Comparison of ENCODE assay signal across 13 cellular contexts in genomic region chr2:214960677-214961076, GRCh38.
DNase-seq lines count a peak whose midpoint lies in the region; ATAC-seq and TF ChIP-seq lines count a peak whose summit lies in the region.
"Had no signal": no experiment of that assay in that cellular context is flagged by ENCODE, and none has a peak within 500 bp of the region (broad histone marks: within the 10 kb centered on the region; RNA-seq: fewer than 3 reads in every experiment).

No MANE protein-coding gene starts in this region.

- peaks cover 0 to 10% of the 10 kb centered on the region in 2 donors for H3K27me3 Mint-ChIP-seq in effector memory CD8-positive, alpha-beta T cell
- H3K27me3 Mint-ChIP-seq in naive thymus-derived CD4-positive, alpha-beta T cell: peaks cover 0 to 20% (median 3%) of the 10 kb centered on the region in 5 donors
- H3K27me3 Mint-ChIP-seq: activated CD4-positive, alpha-beta memory T cell treated with anti-CD3 and anti-CD28 coated beads for 36 hours had no signal

- H2AFZ ChIP-seq in parathyroid adenoma: no peak overlapping the region

- H3K36me3 ChIP-seq in parathyroid adenoma (ENCODE audit: control insufficient read depth, insufficient read depth, low read length): no peaks in the 10 kb centered on the region
- no peaks in the 10 kb centered on the region for H3K36me3 ChIP-seq in naive thymus-derived CD4-positive, alpha-beta T cell (ENCODE audit: control insufficient read depth in 2 of 3, insufficient read depth in 3 of 3, low read length in 3 of 3)
- H3K36me3 ChIP-seq: neutrophil had no signal

- no peaks in the 10 kb centered on the region for H3K9me3 ChIP-seq in parathyroid adenoma (ENCODE audit: control insufficient read depth, low read length)
- no peaks in the 10 kb centered on the region for H3K9me3 ChIP-seq in naive thymus-derived CD4-positive, alpha-beta T cell (ENCODE audit: control insufficient read depth in 2 of 3, low read length in 3 of 3)
- H3K9me3 ChIP-seq: neutrophil had no signal

- DNase-seq in NCI-H1105 treated with DMSO at 0.1 percent for 48 hours (lab: John Stamatoyannopoulos, UW) (peak; percentile 4), NCI-H1105 (lab: John Stamatoyannopoulos, UW) (no peak), NAMALWA (ENCODE audit: low spot score) (peak; percentile 12), choroid plexus epithelial cell (ENCODE audit: low read depth) (peak; percentile 22), ureter (ENCODE audit: low spot score) (no peak)
- DNase-seq in effector memory CD8-positive, alpha-beta T cell: no peak
- no peak for DNase-seq in naive thymus-derived CD4-positive, alpha-beta T cell
- DNase-seq: activated CD4-positive, alpha-beta memory T cell treated with anti-CD3 and anti-CD28 coated beads for 36 hours; effector CD8-positive, alpha-beta T cell; stimulated activated CD4-positive, alpha-beta T cell treated with anti-CD3 and anti-CD28 coated beads, Interleukin-4, amount 100 ng/mL, for 1 hour had no signal

- H3K27ac ChIP-seq in parathyroid adenoma: no peak overlapping the region
- H3K27ac ChIP-seq in naive thymus-derived CD4-positive, alpha-beta T cell (ENCODE audit: low read depth, low read length): no peak overlapping the region
- H3K27ac ChIP-seq: neutrophil had no signal

- no peak overlapping the region for H3K9ac ChIP-seq in parathyroid adenoma

- TF ChIP-seq CTCF in choroid plexus epithelial cell (conservative IDR thresholded peaks at IDR 0.05; ENCODE audit: low read depth, low read length) (peak; percentile 34), parathyroid adenoma (IDR thresholded peaks at IDR 0.05) (peak; percentile 51)

- intact Hi-C loops in naive thymus-derived CD4-positive, alpha-beta T cell (cut with micrococcal nuclease): no loop called here

- no peaks in the 10 kb centered on the region for H3K4me1 Mint-ChIP-seq in effector memory CD8-positive, alpha-beta T cell (ENCODE audit: low read depth in 2 of 2)
- H3K4me1 Mint-ChIP-seq in naive thymus-derived CD4-positive, alpha-beta T cell: no peaks in the 10 kb centered on the region
- H3K4me1 Mint-ChIP-seq: activated naive CD4-positive, alpha-beta T cell treated with anti-CD3 and anti-CD28 coated beads, Interleukin-2, amount 50 U/mL, for 24 hours had no signal

- H3K9me3 Mint-ChIP-seq in effector memory CD8-positive, alpha-beta T cell: peaks cover 2 to 6% of the 10 kb centered on the region in 2 donors
- H3K9me3 Mint-ChIP-seq in naive thymus-derived CD4-positive, alpha-beta T cell: peaks cover 0 to 15% (median 9%) of the 10 kb centered on the region in 11 donors
- H3K9me3 Mint-ChIP-seq: activated naive CD4-positive, alpha-beta T cell treated with anti-CD3 and anti-CD28 coated beads, Interleukin-2, amount 50 U/mL, for 24 hours had no signal

- H3K4me3 ChIP-seq in choroid plexus epithelial cell (ENCODE audit: low read depth, low read length): no peak overlapping the region
- H3K4me3 ChIP-seq in parathyroid adenoma (ENCODE audit: low read depth, low read length): no peak overlapping the region
- H3K4me3 ChIP-seq in naive thymus-derived CD4-positive, alpha-beta T cell (ENCODE audit: low read length): no peak overlapping the region

- H3K4me3 Mint-ChIP-seq in effector memory CD8-positive, alpha-beta T cell: no peak overlapping the region
- no peak overlapping the region for H3K4me3 Mint-ChIP-seq in naive thymus-derived CD4-positive, alpha-beta T cell
- H3K4me3 Mint-ChIP-seq: activated CD4-positive, alpha-beta memory T cell treated with anti-CD3 and anti-CD28 coated beads for 36 hours; activated naive CD4-positive, alpha-beta T cell treated with anti-CD3 and anti-CD28 coated beads, Interleukin-2, amount 50 U/mL, for 24 hours had no signal

- H3K4me2 ChIP-seq in parathyroid adenoma (ENCODE audit: low read length): no peak overlapping the region

- CTCF ChIA-PET in naive thymus-derived CD4-positive, alpha-beta T cell (lab: Charles Lee): no interaction called here

- ATAC-seq in effector memory CD8-positive, alpha-beta T cell (replicated peaks): no peak
- no peak for ATAC-seq in naive thymus-derived CD4-positive, alpha-beta T cell

- POLR2A ChIA-PET in naive thymus-derived CD4-positive, alpha-beta T cell (lab: Charles Lee): no interaction called here

- peaks cover 19% of the 10 kb centered on the region for H3K4me1 ChIP-seq in parathyroid adenoma
- H3K4me1 ChIP-seq in naive thymus-derived CD4-positive, alpha-beta T cell (ENCODE audit: control insufficient read depth in 2 of 2, insufficient read depth in 2 of 2, low read length in 2 of 2): no peaks in the 10 kb centered on the region

- no peak overlapping the region for H3K27ac Mint-ChIP-seq in effector memory CD8-positive, alpha-beta T cell
- no peak overlapping the region for H3K27ac Mint-ChIP-seq in naive thymus-derived CD4-positive, alpha-beta T cell
- H3K27ac Mint-ChIP-seq: activated CD4-positive, alpha-beta memory T cell treated with anti-CD3 and anti-CD28 coated beads for 36 hours; activated naive CD4-positive, alpha-beta T cell treated with anti-CD3 and anti-CD28 coated beads, Interleukin-2, amount 50 U/mL, for 24 hours had no signal

- H3K79me2 ChIP-seq in parathyroid adenoma: no peaks in the 10 kb centered on the region

- no peaks in the 10 kb centered on the region for H3K27me3 ChIP-seq in parathyroid adenoma (ENCODE audit: control insufficient read depth, insufficient read depth, low read length)
- no peaks in the 10 kb centered on the region for H3K27me3 ChIP-seq in naive thymus-derived CD4-positive, alpha-beta T cell (ENCODE audit: control insufficient read depth in 2 of 2, insufficient read depth in 2 of 2, low read length in 2 of 2)
- H3K27me3 ChIP-seq: neutrophil had no signal

- H3K36me3 Mint-ChIP-seq in effector memory CD8-positive, alpha-beta T cell (ENCODE audit: insufficient read depth): no peaks in the 10 kb centered on the region
- H3K36me3 Mint-ChIP-seq in naive thymus-derived CD4-positive, alpha-beta T cell: no peaks in the 10 kb centered on the region
- H3K36me3 Mint-ChIP-seq: activated CD4-positive, alpha-beta memory T cell treated with anti-CD3 and anti-CD28 coated beads for 36 hours; activated naive CD4-positive, alpha-beta T cell treated with anti-CD3 and anti-CD28 coated beads, Interleukin-2, amount 50 U/mL, for 24 hours had no signal

Comparison
In these comparisons a context has a peak if more than half of its experiments do, and no peak if none do; other contexts are left out.
1. DNase-seq: peak in NCI-H1105 treated with DMSO at 0.1 percent for 48 hours (single experiment), NAMALWA (single experiment) and choroid plexus epithelial cell (single experiment); none in NCI-H1105 (single experiment), effector memory CD8-positive, alpha-beta T cell (0 of 3), naive thymus-derived CD4-positive, alpha-beta T cell (0 of 9) and ureter (single experiment).